ENCODE assay signal across 8 cellular contexts in the genomic region with DNA sequence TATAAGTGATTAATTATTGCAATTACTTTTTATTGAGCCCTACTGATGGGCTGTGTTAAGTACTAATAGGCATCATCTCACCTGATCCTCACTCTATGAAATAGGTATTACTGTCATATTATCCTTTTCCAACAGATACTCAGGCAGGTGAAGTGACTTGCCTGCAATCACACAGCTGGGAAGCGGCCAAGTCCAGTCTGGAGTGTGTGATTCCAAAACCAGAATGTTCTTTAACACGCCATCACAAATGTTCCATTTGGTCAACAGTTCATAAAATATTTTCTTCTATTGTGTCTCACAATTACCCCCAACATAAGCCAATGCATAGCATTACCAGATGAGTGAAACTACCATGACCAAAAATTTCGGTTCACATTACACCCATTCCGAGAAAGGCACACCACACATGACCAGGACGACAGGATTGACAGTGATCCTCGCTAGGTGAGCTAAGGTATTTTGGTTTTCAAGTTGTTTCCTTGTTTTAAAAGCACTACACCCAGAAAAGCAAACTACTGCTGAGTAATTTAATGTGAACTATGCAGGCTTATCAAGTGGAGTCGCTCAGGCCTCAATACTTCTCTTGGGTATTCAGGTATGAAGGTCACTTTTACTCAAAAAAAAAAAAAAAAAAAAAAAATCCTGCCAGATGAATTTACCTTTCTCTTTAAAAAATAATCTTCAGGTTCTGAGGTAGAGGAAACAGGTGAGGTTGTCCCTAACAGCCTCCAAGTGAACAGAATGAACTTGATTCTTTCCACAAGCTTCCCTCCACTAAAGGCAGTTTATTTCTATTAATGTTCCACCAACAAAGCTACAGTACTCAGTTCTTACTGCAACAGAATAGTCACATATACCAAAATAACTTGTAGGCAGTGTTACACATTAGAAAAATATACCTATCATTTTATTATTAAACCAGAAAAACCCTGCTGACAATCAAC. TPM values are rescaled to one million over a fixed set of nuclear protein-coding genes. Genes with fewer than 3 reads are reported as not detected.
DNase-seq lines count a peak whose midpoint lies in the region; ATAC-seq and TF ChIP-seq lines count a peak whose summit lies in the region.

No MANE protein-coding gene starts in this region.

- peak overlapping the region; percentile 88 for H3K27ac ChIP-seq in CD4-positive, CD25-positive, alpha-beta regulatory T cell (ENCODE audit: insufficient read depth, low read length, poor library complexity, severe bottlenecking)
- H3K27ac ChIP-seq in PC-9 (peak overlapping the region; percentile 97), esophagus (ENCODE audit: low read depth in 2 of 2, low read length in 1 of 2) (peak overlapping the region; percentile 82 to 95)

- H3K4me1 Mint-ChIP-seq in CD4-positive, CD25-positive, alpha-beta regulatory T cell = peaks cover 35 to 96% (median 68%) of the 10 kb centered on the region in 4 donors
- H3K4me1 Mint-ChIP-seq in neural crest cell = peaks cover 79% of the 10 kb centered on the region

- H2AFZ ChIP-seq in PC-9 = no peak overlapping the region

- POLR2A ChIA-PET in PC-9 (lab: Charles Lee; ENCODE audit: unreplicated experiment) = interaction anchor here (0.5 kb wide), 1 partner anchor 23 kb away, joined by 12 read pairs; no protein-coding TSS in a partner anchor

- peaks cover 12% of the 10 kb centered on the region; the same call in 1 of the 2 replicates for H4K20me1 ChIP-seq in PC-9 (ENCODE audit: insufficient read depth)

- peaks cover 83% of the 10 kb centered on the region for H3K4me1 ChIP-seq in CD4-positive, CD25-positive, alpha-beta regulatory T cell (ENCODE audit: control insufficient read depth, insufficient read depth, low read length, poor library complexity, severe bottlenecking)
- H3K4me1 ChIP-seq in PC-9 (replicated peaks; ENCODE audit: insufficient read depth) (peaks cover 86% of the 10 kb centered on the region), esophagus (ENCODE audit: control insufficient read depth in 2 of 2, insufficient read depth in 2 of 2, low read length in 1 of 2) (peaks cover 5 to 6% of the 10 kb centered on the region in 2 donors)

- peaks cover 13% of the 10 kb centered on the region for H3K27me3 Mint-ChIP-seq in CD4-positive, CD25-positive, alpha-beta regulatory T cell
- H3K27me3 Mint-ChIP-seq in neural crest cell (ENCODE audit: low read depth) = no peaks in the 10 kb centered on the region

- H3K27me3 ChIP-seq in CD4-positive, CD25-positive, alpha-beta regulatory T cell (ENCODE audit: control insufficient read depth, insufficient read depth, low read length) = no peaks in the 10 kb centered on the region
- H3K27me3 ChIP-seq in PC-9 (ENCODE audit: insufficient read depth, low read depth) (no peaks in the 10 kb centered on the region), esophagus (ENCODE audit: control insufficient read depth in 1 of 2, insufficient read depth in 2 of 2, low read length in 2 of 2) (no peaks in the 10 kb centered on the region)

- H3F3A ChIP-seq in PC-9 (ENCODE audit: insufficient read depth, low read depth) = peaks cover 83% of the 10 kb centered on the region

- peaks cover 3% of the 10 kb centered on the region for H3K36me3 Mint-ChIP-seq in CD4-positive, CD25-positive, alpha-beta regulatory T cell
- H3K36me3 Mint-ChIP-seq in neural crest cell (ENCODE audit: low read depth) = no peaks in the 10 kb centered on the region

- no peaks in the 10 kb centered on the region for H3K36me3 ChIP-seq in CD4-positive, CD25-positive, alpha-beta regulatory T cell (ENCODE audit: control insufficient read depth, insufficient read depth, low read length)
- no peaks in the 10 kb centered on the region for H3K36me3 ChIP-seq in PC-9 (ENCODE audit: low read depth)
- no peaks in the 10 kb centered on the region for H3K36me3 ChIP-seq in esophagus (ENCODE audit: control insufficient read depth in 2 of 2, insufficient read depth in 2 of 2, low read length in 1 of 2)

- H3K79me2 ChIP-seq in PC-9 (ENCODE audit: low read depth) = peaks cover 79% of the 10 kb centered on the region

- DNase-seq in CD4-positive, CD25-positive, alpha-beta regulatory T cell = no peak
- DNase-seq in PC-9 (peak in 1 of 2 experiments; percentile 73), neural crest cell (ENCODE audit: low read depth, low spot score) (no peak), NCI-H1930 (lab: John Stamatoyannopoulos, UW) (no peak), NCI-H1417 (lab: John Stamatoyannopoulos, UW) (no peak), cortex of kidney (lab: John Stamatoyannopoulos, UW) (no peak)

- H3K4me3 Mint-ChIP-seq in CD4-positive, CD25-positive, alpha-beta regulatory T cell = peak overlapping the region; percentile 81 to 95 (median 92)
- peak overlapping the region; percentile 98 for H3K4me3 Mint-ChIP-seq in neural crest cell

- TF ChIP-seq CTCF in PC-9 (conservative IDR thresholded peaks at IDR 0.05) (no peak), neural crest cell (conservative IDR thresholded peaks at IDR 0.05) (no peak)

- no TSS peak for BruUV-seq in PC-9 (replicated peaks; lab: Mats Ljungman, UMichigan)

- intact Hi-C loops in PC-9 (cut with micrococcal nuclease; ENCODE audit: unreplicated experiment) = loop anchor here (2.0 kb wide), 1 partner anchor 53 kb away; no protein-coding TSS in a partner anchor

- H3K27ac Mint-ChIP-seq in CD4-positive, CD25-positive, alpha-beta regulatory T cell = peak overlapping the region; percentile 56 to 100 (median 84)
- H3K27ac Mint-ChIP-seq in neural crest cell (ENCODE audit: unreplicated experiment) = no peak overlapping the region

- H3K4me2 ChIP-seq in PC-9 = peak overlapping the region; percentile 85

- H3K9me2 ChIP-seq in PC-9 (ENCODE audit: insufficient read depth) = no peaks in the 10 kb centered on the region

- CTCF ChIA-PET in PC-9 (lab: Charles Lee) = interaction anchor here (0.6 kb wide), 1 partner anchor 127 kb away, joined by 3 read pairs; no protein-coding TSS in a partner anchor

- peak overlapping the region; percentile 88 for H3K4me3 ChIP-seq in CD4-positive, CD25-positive, alpha-beta regulatory T cell (ENCODE audit: low read depth, low read length)
- peak overlapping the region; percentile 61; the same call in 1 of the 2 replicates for H3K4me3 ChIP-seq in PC-9
- peak overlapping the region in 1 of 2 donors; percentile 85 for H3K4me3 ChIP-seq in esophagus (ENCODE audit: low read depth in 1 of 2, low read length in 2 of 2)

- no peak for ATAC-seq in CD4-positive, CD25-positive, alpha-beta regulatory T cell (ENCODE audit: low read depth in 2 of 2)
- ATAC-seq in HG03135 (IDR thresholded peaks at IDR 0.05; ENCODE audit: unreplicated experiment) = no peak

- 56 to 58% methylated on average over 7 of the region's 7 CpGs for WGBS in esophagus, 2 donors

- no peaks in the 10 kb centered on the region for H3K9me3 ChIP-seq in CD4-positive, CD25-positive, alpha-beta regulatory T cell (ENCODE audit: control insufficient read depth in 2 of 2, low read length in 2 of 2)
- H3K9me3 ChIP-seq in PC-9 (ENCODE audit: insufficient read depth, low read depth) (no peaks in the 10 kb centered on the region), esophagus (ENCODE audit: control insufficient read depth in 2 of 2, insufficient read depth in 1 of 2, low read depth in 1 of 2, low read length in 1 of 2) (no peaks in the 10 kb centered on the region)

- H3K9me3 Mint-ChIP-seq in CD4-positive, CD25-positive, alpha-beta regulatory T cell = peaks cover 0 to 4% (median 1%) of the 10 kb centered on the region in 7 donors
- no peaks in the 10 kb centered on the region for H3K9me3 Mint-ChIP-seq in neural crest cell

RNA-seq across cellular contexts. Expression of a gene that starts 2.4 kb away (rescaled TPM):
- total RNA-seq in CD4-positive, CD25-positive, alpha-beta regulatory T cell = 99.2 TPM
- 10 to 100 TPM; 19.0 to 23.4 (median 20.9) TPM for polyA plus RNA-seq in CD4-positive, CD25-positive, alpha-beta regulatory T cell
- total RNA-seq in PC-9 (2021) (51.4 and 53.5 TPM in 2 replicates), neural crest cell (40.9 and 41.5 TPM in 2 replicates)
- 10 to 100 TPM; 50.2 to 81.4 TPM for polyA plus RNA-seq in esophagus

RNA-seq across cellular contexts. Expression of a gene that starts 58.2 kb away (rescaled TPM):
- total RNA-seq in CD4-positive, CD25-positive, alpha-beta regulatory T cell = 56.0 TPM
- 1 to 10 TPM; 3.8 to 7.0 (median 4.7) TPM for polyA plus RNA-seq in CD4-positive, CD25-positive, alpha-beta regulatory T cell
- 33.1 and 47.4 TPM in 2 replicates for total RNA-seq in PC-9 (2021)
- polyA plus RNA-seq in esophagus = 10 to 100 TPM; 23.1 to 32.7 TPM
- 20.7 and 23.2 TPM in 2 replicates for total RNA-seq in neural crest cell
